Comparison of ENCODE assay signal across 8 cellular contexts in the genomic region with DNA sequence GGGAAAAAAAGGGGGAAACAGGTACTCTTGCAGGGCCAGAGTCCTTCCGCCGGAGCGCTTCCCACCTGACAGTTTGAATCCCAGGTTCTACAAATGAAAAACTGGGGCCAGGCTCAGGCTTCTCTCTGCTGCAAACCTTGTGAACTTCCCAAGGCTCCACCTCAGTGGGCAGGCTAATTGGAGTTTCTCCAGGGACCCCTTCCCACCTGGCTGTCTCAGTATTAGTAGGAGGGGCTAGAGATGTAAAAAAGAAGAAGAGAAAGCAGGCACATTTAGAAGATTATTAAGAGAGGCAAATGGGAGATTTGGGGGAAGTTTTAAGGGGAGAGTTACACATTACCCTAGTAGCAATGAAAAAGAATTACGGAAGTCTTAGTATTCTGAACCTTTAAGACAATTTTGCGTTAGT. TPM values are rescaled to one million over a fixed set of nuclear protein-coding genes. Genes with fewer than 3 reads are reported as not detected.
DNase-seq lines count a peak whose midpoint lies in the region; ATAC-seq and TF ChIP-seq lines count a peak whose summit lies in the region.

No MANE protein-coding gene starts in this region.

- intact Hi-C loops in left lung (cut with DNase I), result no loop called here

- H3K4me3 ChIP-seq in Loucy (ENCODE audit: low read length, poor library complexity, severe bottlenecking), result peak overlapping the region; percentile 91
- H3K4me3 ChIP-seq in left lung, result peak overlapping the region; percentile 55 to 67
- H3K4me3 ChIP-seq in suprapubic skin, result peak overlapping the region; percentile 65

- no peaks in the 10 kb centered on the region for H3K9me2 ChIP-seq in Loucy (replicated peaks; ENCODE audit: low read depth, low read length)

- peaks cover 10% of the 10 kb centered on the region; the same call in 1 of the 2 replicates for H3K9me3 ChIP-seq in Loucy (ENCODE audit: insufficient read depth, low read depth, low read length)
- H3K9me3 ChIP-seq in left lung, result no peaks in the 10 kb centered on the region
- H3K9me3 ChIP-seq in suprapubic skin, result no peaks in the 10 kb centered on the region

- H3F3A ChIP-seq in Loucy (ENCODE audit: low read depth), result peaks cover 28% of the 10 kb centered on the region

- H3K27ac Mint-ChIP-seq in activated naive CD8-positive, alpha-beta T cell treated with anti-CD3 and anti-CD28 coated beads for 36 hours, result peak overlapping the region; percentile 96

- H3K4me3 Mint-ChIP-seq in activated naive CD8-positive, alpha-beta T cell treated with anti-CD3 and anti-CD28 coated beads for 36 hours, result peak overlapping the region; percentile 88

- no peak overlapping the region for H2AFZ ChIP-seq in Loucy (ENCODE audit: low read length)

- H3K27ac ChIP-seq in left lung, result peak overlapping the region; percentile 95 to 96
- H3K27ac ChIP-seq in suprapubic skin, result peak overlapping the region; percentile 93

- no peak for TF ChIP-seq POLR2A in suprapubic skin (IDR thresholded peaks at IDR 0.05)

- peaks cover 3% of the 10 kb centered on the region; the same call in 1 of the 2 replicates for H3K36me3 ChIP-seq in Loucy (ENCODE audit: insufficient read depth, low read length)
- H3K36me3 ChIP-seq in left lung, result peaks cover 0 to 8% of the 10 kb centered on the region in 2 donors
- H3K36me3 ChIP-seq in suprapubic skin, result peaks cover 8% of the 10 kb centered on the region

- no peak for ATAC-seq in left lung
- ATAC-seq in HG03159 (IDR thresholded peaks at IDR 0.05; ENCODE audit: unreplicated experiment), result no peak
- ATAC-seq in GM21515 (IDR thresholded peaks at IDR 0.05; ENCODE audit: unreplicated experiment), result no peak

- DNase-seq in ELF-1 (ENCODE audit: low read depth, low spot score) (peak; percentile 49), left lung (no peak), suprapubic skin (ENCODE audit: low spot score in 2 of 2) (no peak), GOT3 (lab: John Stamatoyannopoulos, UW) (no peak)
- DNase-seq in activated naive CD8-positive, alpha-beta T cell treated with anti-CD3 and anti-CD28 coated beads for 36 hours, result no peak

- H3K79me2 ChIP-seq in Loucy (ENCODE audit: insufficient read depth, low read length), result peaks cover 47% of the 10 kb centered on the region

- peaks cover 25% of the 10 kb centered on the region for H3K9me3 Mint-ChIP-seq in activated naive CD8-positive, alpha-beta T cell treated with anti-CD3 and anti-CD28 coated beads for 36 hours

- peak overlapping the region; percentile 97 for H3K9ac ChIP-seq in Loucy (ENCODE audit: low read depth, low read length, poor library complexity, severe bottlenecking)

- peaks cover 63% of the 10 kb centered on the region for H3K4me1 Mint-ChIP-seq in activated naive CD8-positive, alpha-beta T cell treated with anti-CD3 and anti-CD28 coated beads for 36 hours

- TF ChIP-seq CTCF in Loucy (conservative IDR thresholded peaks at IDR 0.05; ENCODE audit: low read length), result no peak
- no peak for TF ChIP-seq CTCF in left lung (IDR thresholded peaks at IDR 0.05)
- no peak for TF ChIP-seq CTCF in suprapubic skin (IDR thresholded peaks at IDR 0.05)

- H3K27me3 ChIP-seq in Loucy (ENCODE audit: insufficient read depth, low read length, poor library complexity, severe bottlenecking) (no peaks in the 10 kb centered on the region), left lung (no peaks in the 10 kb centered on the region), suprapubic skin (no peaks in the 10 kb centered on the region)

- 36% methylated on average over 5 of the region's 5 CpGs for WGBS in suprapubic skin

- TF ChIP-seq EP300 in suprapubic skin (IDR thresholded peaks at IDR 0.05), result no peak

- no peaks in the 10 kb centered on the region for H4K20me1 ChIP-seq in Loucy (ENCODE audit: insufficient read depth, low read length, poor library complexity, severe bottlenecking)

- peaks cover 74% of the 10 kb centered on the region for H3K36me3 Mint-ChIP-seq in activated naive CD8-positive, alpha-beta T cell treated with anti-CD3 and anti-CD28 coated beads for 36 hours

- peaks cover 63% of the 10 kb centered on the region for H3K4me1 ChIP-seq in Loucy (ENCODE audit: insufficient read depth, low read length, poor library complexity, severe bottlenecking)
- H3K4me1 ChIP-seq in left lung, result peaks cover 16 to 51% of the 10 kb centered on the region in 2 donors
- peaks cover 38% of the 10 kb centered on the region for H3K4me1 ChIP-seq in suprapubic skin

- H3K27me3 Mint-ChIP-seq in activated naive CD8-positive, alpha-beta T cell treated with anti-CD3 and anti-CD28 coated beads for 36 hours, result peaks cover 7% of the 10 kb centered on the region

- H3K4me2 ChIP-seq in Loucy (ENCODE audit: low read depth, low read length, poor library complexity, severe bottlenecking), result peak overlapping the region; percentile 98

RNA-seq across cellular contexts. Expression of a gene that starts 20.0 kb away (rescaled TPM):
- total RNA-seq in activated naive CD8-positive, alpha-beta T cell treated with anti-CD3 and anti-CD28 coated beads for 36 hours, result 100 to 1,000 TPM; 270 to 290 TPM
- total RNA-seq in left lung, result 10 to 100 TPM in 1 of 2 donors, 1 to 10 TPM in 1; 8.9 to 15.9 TPM
- total RNA-seq in suprapubic skin, result 10 to 100 TPM in 1 of 4 donors, 1 to 10 TPM in 3; 2.3 to 12.2 (median 5.0) TPM

RNA-seq across cellular contexts. Expression of a gene that starts 41.8 kb away (rescaled TPM):
- not detected for total RNA-seq in activated naive CD8-positive, alpha-beta T cell treated with anti-CD3 and anti-CD28 coated beads for 36 hours
- 1 to 10 TPM; 2.3 to 2.5 TPM for total RNA-seq in left lung
- total RNA-seq in suprapubic skin, result not detected

Comparison
In these comparisons a context has a peak if more than half of its experiments do, and no peak if none do; other contexts are left out.
1. RNA of a gene that starts 20.0 kb away (total RNA-seq): 270 to 290 TPM in activated naive CD8-positive, alpha-beta T cell treated with anti-CD3 and anti-CD28 coated beads for 36 hours; 8.9 to 15.9 TPM in left lung and 2.3 to 12.2 TPM in suprapubic skin; every median in the first group is over 10 times any median in the second.
2. Peak in every context shown above with its lines, with median percentiles within 50 percentile points of each other: H3K4me3 ChIP-seq.